Comparison of ENCODE assay signal across 30 cellular contexts in genomic region chr12:7117670-7118069, GRCh38. TPM values are rescaled to one million over a fixed set of nuclear protein-coding genes. Genes with fewer than 3 reads are reported as not detected.
"Had no signal": no experiment of that assay in that cellular context is flagged by ENCODE, and none has a peak within 500 bp of the region (broad histone marks: within the 10 kb centered on the region; RNA-seq: fewer than 3 reads in every experiment).

No MANE protein-coding gene starts in this region.

- H3K4me3 Mint-ChIP-seq: activated CD4-positive, alpha-beta T cell treated with anti-CD3 and anti-CD28 coated beads, Interleukin-2, amount 10 ng/mL, durations not matched to agents 24 days and 14 days; activated CD8-positive, alpha-beta T cell treated with anti-CD3 and anti-CD28 coated beads for 36 hours; activated naive CD4-positive, alpha-beta T cell treated with anti-CD3 and anti-CD28 coated beads, Interleukin-2, amount 10 ng/mL, durations not matched to agents 7 days and 5 days; activated naive CD8-positive, alpha-beta T cell; activated naive CD8-positive, alpha-beta T cell treated with anti-CD3 and anti-CD28 coated beads, Interleukin-2, amount 50 U/mL, for 24 hours; activated T-cell treated with anti-CD3 and anti-CD28 coated beads, Interleukin-2, amount 50 U/mL, for 24 hours; T-helper 1 cell treated with Interleukin-12 subunit alpha and Interleukin-12 subunit beta and Interleukin-4 antibody, amounts not matched to agents 30 μg/mL and 1 μg/mL, for 36 hours; T-helper 2 cell treated with Interferon-gamma antibody and Interleukin-4, amounts not matched to agents 5 μg/mL and 100 μg/mL, for 36 hours had no signal

- FAIRE-seq: TTC549 had no signal

- H3K27me3 Mint-ChIP-seq: activated CD4-positive, alpha-beta T cell treated with anti-CD3 and anti-CD28 coated beads, Interleukin-2, amount 10 ng/mL, durations not matched to agents 24 days and 14 days; activated CD8-positive, alpha-beta T cell treated with anti-CD3 and anti-CD28 coated beads for 36 hours; activated naive CD4-positive, alpha-beta T cell treated with anti-CD3 and anti-CD28 coated beads, Interleukin-2, amount 10 ng/mL, durations not matched to agents 7 days and 5 days; activated naive CD8-positive, alpha-beta T cell; activated naive CD8-positive, alpha-beta T cell treated with anti-CD3 and anti-CD28 coated beads, Interleukin-2, amount 50 U/mL, for 24 hours; activated T-cell treated with anti-CD3 and anti-CD28 coated beads, Interleukin-2, amount 50 U/mL, for 24 hours had no signal

- H3K9ac ChIP-seq: KMS-11, SK-N-SH had no signal

- DNase-seq: activated CD4-positive, alpha-beta T cell treated with anti-CD3 and anti-CD28 coated beads, Interleukin-2, amount 10 ng/mL, durations not matched to agents 24 days and 14 days; activated CD4-positive, alpha-beta T cell treated with anti-CD3 and anti-CD28 coated beads, Interleukin-2, amount 50 U/mL, for 4 hours; activated CD8-positive, alpha-beta T cell treated with anti-CD3 and anti-CD28 coated beads for 36 hours; activated naive CD4-positive, alpha-beta T cell treated with anti-CD3 and anti-CD28 coated beads, Interleukin-2, amount 10 ng/mL, durations not matched to agents 7 days and 5 days; activated naive CD8-positive, alpha-beta T cell treated with anti-CD3 and anti-CD28 coated beads, Interleukin-2, amount 50 U/mL, for 24 hours; activated T-cell treated with anti-CD3 and anti-CD28 coated beads, Interleukin-2, amount 50 U/mL, for 24 hours; anterior cingulate cortex; brain microvascular endothelial cell; central memory CD4-positive, alpha-beta T cell; NCI-H1105 treated with DMSO at 0.1 percent for 48 hours; NCI-H1436; NCI-H1694; NCI-H1930; NCI-H510A; NCI-H526; NCI-H748 treated with DMSO at 0.1 percent for 48 hours; NK-92 treated with Interleukin-12 subunit alpha and Interleukin-12 subunit beta, amount 100 ng/mL, for 24 hours; PC-3; RPMI8226; SHP77 treated with DMSO at 0.1 percent for 48 hours; SK-N-SH had no signal

- H3K36me3 ChIP-seq: brain microvascular endothelial cell, SJSA1 had no signal

- H3K4me1 ChIP-seq: SJSA1 had no signal

- H3K9me3 ChIP-seq: Peyer's patch, SJSA1, SK-N-SH had no signal

- H3K27ac Mint-ChIP-seq: activated CD4-positive, alpha-beta T cell treated with anti-CD3 and anti-CD28 coated beads, Interleukin-2, amount 10 ng/mL, durations not matched to agents 24 days and 14 days; activated CD8-positive, alpha-beta T cell treated with anti-CD3 and anti-CD28 coated beads for 36 hours; activated naive CD4-positive, alpha-beta T cell treated with anti-CD3 and anti-CD28 coated beads, Interleukin-2, amount 10 ng/mL, durations not matched to agents 7 days and 5 days; activated naive CD8-positive, alpha-beta T cell; activated naive CD8-positive, alpha-beta T cell treated with anti-CD3 and anti-CD28 coated beads, Interleukin-2, amount 50 U/mL, for 24 hours; activated T-cell treated with anti-CD3 and anti-CD28 coated beads, Interleukin-2, amount 50 U/mL, for 24 hours; activated T-helper 2 cell treated with anti-CD3 and anti-CD28 coated beads, Interferon-gamma antibody, Interleukin-2, Interleukin-4, amounts not matched to agents 10 μg/mL and 5 μg/mL and 100 μg/mL, durations not matched to agents 14 hours and 24 hours and 36 hours; T-helper 1 cell treated with Interleukin-12 subunit alpha and Interleukin-12 subunit beta and Interleukin-4 antibody, amounts not matched to agents 30 μg/mL and 1 μg/mL, for 36 hours; T-helper 2 cell treated with Interferon-gamma antibody and Interleukin-4, amounts not matched to agents 5 μg/mL and 100 μg/mL, for 36 hours had no signal

- H3K4me3 ChIP-seq: Peyer's patch, SJSA1 had no signal

- H3K27ac ChIP-seq: brain microvascular endothelial cell, KMS-11, SJSA1 had no signal

- ATAC-seq: activated CD8-positive, alpha-beta T cell treated with anti-CD3 and anti-CD28 coated beads for 36 hours; activated naive CD8-positive, alpha-beta T cell treated with anti-CD3 and anti-CD28 coated beads, Interleukin-2, amount 50 U/mL, for 24 hours; PC-3 had no signal

- H3K27me3 ChIP-seq: brain microvascular endothelial cell, Peyer's patch, SJSA1 had no signal

- H3K9me3 Mint-ChIP-seq: activated CD4-positive, alpha-beta T cell treated with anti-CD3 and anti-CD28 coated beads, Interleukin-2, amount 10 ng/mL, durations not matched to agents 24 days and 14 days; activated CD8-positive, alpha-beta T cell treated with anti-CD3 and anti-CD28 coated beads for 36 hours; activated naive CD4-positive, alpha-beta T cell treated with anti-CD3 and anti-CD28 coated beads, Interleukin-2, amount 10 ng/mL, durations not matched to agents 7 days and 5 days; activated naive CD8-positive, alpha-beta T cell treated with anti-CD3 and anti-CD28 coated beads, Interleukin-2, amount 50 U/mL, for 24 hours; activated T-cell treated with anti-CD3 and anti-CD28 coated beads, Interleukin-2, amount 50 U/mL, for 24 hours; activated T-helper 2 cell treated with anti-CD3 and anti-CD28 coated beads, Interferon-gamma antibody, Interleukin-2, Interleukin-4, amounts not matched to agents 10 μg/mL and 5 μg/mL and 100 μg/mL, durations not matched to agents 14 hours and 24 hours and 36 hours; T-helper 1 cell treated with Interleukin-12 subunit alpha and Interleukin-12 subunit beta and Interleukin-4 antibody, amounts not matched to agents 30 μg/mL and 1 μg/mL, for 36 hours; T-helper 2 cell treated with Interferon-gamma antibody and Interleukin-4, amounts not matched to agents 5 μg/mL and 100 μg/mL, for 36 hours had no signal

RNA-seq across cellular contexts. Expression of gene RBP5, which starts 11.0 kb away (rescaled TPM):
- total RNA-seq: activated CD4-positive, alpha-beta T cell treated with anti-CD3 and anti-CD28 coated beads, Interleukin-2, amount 10 ng/mL, durations not matched to agents 24 days and 14 days; activated CD8-positive, alpha-beta T cell treated with anti-CD3 and anti-CD28 coated beads for 36 hours; activated T-helper 2 cell treated with anti-CD3 and anti-CD28 coated beads, Interferon-gamma antibody, Interleukin-2, Interleukin-4, amounts not matched to agents 10 μg/mL and 5 μg/mL and 100 μg/mL, durations not matched to agents 14 hours and 24 hours and 36 hours; M059J; PC-3; SJSA1 had no signal
